Comparison of ENCODE assay signal across 4 cellular contexts in the genomic region with DNA sequence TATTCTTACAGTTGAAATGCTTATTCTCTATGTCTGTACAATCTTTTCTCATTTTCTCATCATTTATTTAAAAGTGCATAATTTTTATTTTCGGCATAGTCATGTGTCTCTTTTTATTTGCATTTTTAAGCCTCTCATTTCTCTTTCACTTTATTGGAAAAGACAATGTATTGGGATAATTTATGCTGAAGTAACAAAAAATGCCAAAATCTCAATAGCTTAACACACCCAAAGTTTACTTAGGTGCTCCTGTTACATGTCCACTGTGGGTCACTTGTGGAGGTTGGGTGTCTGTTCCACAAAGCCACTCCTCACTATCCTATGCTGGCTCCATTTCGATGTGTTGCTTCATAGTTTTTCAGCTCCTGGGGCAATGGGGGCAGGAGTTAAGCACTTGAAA.
TF ChIP-seq lines count a peak whose summit lies in the region.

No MANE protein-coding gene starts in this region.

TF ChIP-seq in HepG2, 621 proteins besides CTCF, POLR2A, EP300 and RAD21:
- TF ChIP-seq MAFK (conservative IDR thresholded peaks at IDR 0.05 in 1 of 2, IDR thresholded peaks at IDR 0.05 in 1 of 2; ENCODE audit: low read length in 2 of 2), result peak; percentile 52 to 56; a peak in 3 of 4 replicates
- no peak for TF ChIP-seq TARDBP (CRISPR knock-in tag; IDR thresholded peaks at IDR 0.05)
- peak; percentile 46; the same call in 1 of the 2 replicates for TF ChIP-seq MAFF (IDR thresholded peaks at IDR 0.05; ENCODE audit: low read depth, low read length)
- no peak for TF ChIP-seq BHLHE40 (IDR thresholded peaks at IDR 0.05; ENCODE audit: low read length)

TF ChIP-seq in A549, 52 proteins besides CTCF, POLR2A, EP300 and RAD21:
- TF ChIP-seq MAFK (IDR thresholded peaks at IDR 0.05; ENCODE audit: partially characterized antibody) (peak; percentile 44), RFX5 (IDR thresholded peaks at IDR 0.05) (no peak)
TF ChIP-seq in A549: peak in this region for 1.

TF ChIP-seq in IMR-90, 13 proteins besides CTCF, POLR2A, EP300 and RAD21:
- peak; percentile 41; the same call in 1 of the 2 replicates for TF ChIP-seq MAFK (IDR thresholded peaks at IDR 0.05; ENCODE audit: low read depth, low read length)
- TF ChIP-seq RCOR1 (IDR thresholded peaks at IDR 0.05; ENCODE audit: insufficient replicate concordance, low read length), result no peak

TF ChIP-seq in K562, 482 proteins besides CTCF, POLR2A, EP300 and RAD21:
- TF ChIP-seq, protein P1, sequence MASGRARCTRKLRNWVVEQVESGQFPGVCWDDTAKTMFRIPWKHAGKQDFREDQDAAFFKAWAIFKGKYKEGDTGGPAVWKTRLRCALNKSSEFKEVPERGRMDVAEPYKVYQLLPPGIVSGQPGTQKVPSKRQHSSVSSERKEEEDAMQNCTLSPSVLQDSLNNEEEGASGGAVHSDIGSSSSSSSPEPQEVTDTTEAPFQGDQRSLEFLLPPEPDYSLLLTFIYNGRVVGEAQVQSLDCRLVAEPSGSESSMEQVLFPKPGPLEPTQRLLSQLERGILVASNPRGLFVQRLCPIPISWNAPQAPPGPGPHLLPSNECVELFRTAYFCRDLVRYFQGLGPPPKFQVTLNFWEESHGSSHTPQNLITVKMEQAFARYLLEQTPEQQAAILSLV (tag; IDR thresholded peaks at IDR 0.05), result no peak
- TF ChIP-seq ZNF316 (IDR thresholded peaks at IDR 0.05) (peak; percentile 6; the same call in 1 of the 2 replicates), SOX6 (IDR thresholded peaks at IDR 0.05) (no peak)
